Comparison of ENCODE assay signal across 10 cellular contexts in genomic region chr5:159175547-159175946, GRCh38. TPM values are rescaled to one million over a fixed set of nuclear protein-coding genes. Genes with fewer than 3 reads are reported as not detected.
DNase-seq lines count a peak whose midpoint lies in the region; ATAC-seq and TF ChIP-seq lines count a peak whose summit lies in the region.
"Had no signal": no experiment of that assay in that cellular context is flagged by ENCODE, and none has a peak within 500 bp of the region (broad histone marks: within the 10 kb centered on the region; RNA-seq: fewer than 3 reads in every experiment).

No MANE protein-coding gene starts in this region.

- POLR2A ChIA-PET in activated CD4-positive, alpha-beta memory T cell treated with anti-CD3 and anti-CD28 coated beads for 36 hours (lab: Charles Lee): interaction anchor here (1.5 kb wide), 1 partner anchor 32 kb away, joined by 8 read pairs; no protein-coding TSS in a partner anchor

- H3K27me3 Mint-ChIP-seq in HFFc6 (ENCODE audit: insufficient read depth): no peaks in the 10 kb centered on the region; the same call in 1 of the 2 replicates
- H3K27me3 Mint-ChIP-seq in activated CD4-positive, alpha-beta memory T cell treated with anti-CD3 and anti-CD28 coated beads for 36 hours: no peaks in the 10 kb centered on the region

- H3K36me3 Mint-ChIP-seq in HFFc6 (ENCODE audit: low read depth): peaks cover 34% of the 10 kb centered on the region
- peaks cover 43% of the 10 kb centered on the region for H3K36me3 Mint-ChIP-seq in activated CD4-positive, alpha-beta memory T cell treated with anti-CD3 and anti-CD28 coated beads for 36 hours

- H3K27ac Mint-ChIP-seq in HFFc6: peak overlapping the region; percentile 83
- H3K27ac Mint-ChIP-seq in activated CD4-positive, alpha-beta memory T cell treated with anti-CD3 and anti-CD28 coated beads for 36 hours: peak overlapping the region; percentile 88

- ATAC-seq in SK-N-SH treated with all-trans-retinoic acid at 6 μM for 48 hours: no peak

- no peaks in the 10 kb centered on the region for H3K9me3 Mint-ChIP-seq in HFFc6
- no peaks in the 10 kb centered on the region for H3K9me3 Mint-ChIP-seq in activated CD4-positive, alpha-beta memory T cell treated with anti-CD3 and anti-CD28 coated beads for 36 hours

- H3K4me1 Mint-ChIP-seq in HFFc6 (ENCODE audit: low read depth): peaks cover 65% of the 10 kb centered on the region
- peaks cover 75% of the 10 kb centered on the region for H3K4me1 Mint-ChIP-seq in activated CD4-positive, alpha-beta memory T cell treated with anti-CD3 and anti-CD28 coated beads for 36 hours (ENCODE audit: low read depth)

- TF ChIP-seq CTCF in HFFc6 (IDR thresholded peaks at IDR 0.05): no peak

- intact Hi-C loops in activated CD4-positive, alpha-beta memory T cell treated with anti-CD3 and anti-CD28 coated beads for 36 hours (cut with micrococcal nuclease): no loop called here

- peak; percentile 58 for DNase-seq in HFFc6
- no peak for DNase-seq in activated CD4-positive, alpha-beta memory T cell treated with anti-CD3 and anti-CD28 coated beads for 36 hours
- peak; percentile 79 for DNase-seq in fibroblast of peridontal ligament (ENCODE audit: extremely low read depth)
- DNase-seq in pons (ENCODE audit: low spot score): peak; percentile 10
- no peak for DNase-seq in DMS79 treated with DMSO at 0.1 percent for 48 hours (lab: John Stamatoyannopoulos, UW)
- DNase-seq in effector CD4-positive, alpha-beta T cell: no peak
- DNase-seq in stimulated activated CD4-positive, alpha-beta T cell treated with anti-CD3 and anti-CD28 coated beads, Interleukin-2, amount 100 ng/mL, for 48 hours: no peak
- DNase-seq: NCI-H1694, SHP77 had no signal

- CTCF ChIA-PET in activated CD4-positive, alpha-beta memory T cell treated with anti-CD3 and anti-CD28 coated beads for 36 hours (lab: Charles Lee): interaction anchor here (0.8 to 2.7 kb wide), 4 partner anchors 13 to 65 kb away, joined by 3 to 11 read pairs (median 6); no protein-coding TSS in a partner anchor

- peak overlapping the region; percentile 29 for H3K4me3 Mint-ChIP-seq in HFFc6
- H3K4me3 Mint-ChIP-seq in activated CD4-positive, alpha-beta memory T cell treated with anti-CD3 and anti-CD28 coated beads for 36 hours: no peak overlapping the region

TF ChIP-seq in SK-N-SH treated with all-trans-retinoic acid at 6 μM for 48 hours, 23 proteins besides CTCF, POLR2A, EP300 and RAD21:
- TF ChIP-seq TOX (CRISPR knock-in tag; IDR thresholded peaks at IDR 0.05; ENCODE audit: borderline replicate concordance): no peak
- no peak for TF ChIP-seq ZFP30 (CRISPR knock-in tag; IDR thresholded peaks at IDR 0.05)

RNA-seq across cellular contexts. Expression of gene RNF145, which starts 33.8 kb away (rescaled TPM):
- 10 to 100 TPM; 69.8 to 88.1 (median 78.6) TPM for total RNA-seq in HFFc6 (2021; fragmentation: NEBNext Ultra II Directional; extraction: Animal tissue kit (Norgen Biotek cat#: 25700))
- 10 to 100 TPM; 91.4 to 92.6 TPM for total RNA-seq in activated CD4-positive, alpha-beta memory T cell treated with anti-CD3 and anti-CD28 coated beads for 36 hours

Comparison
In these comparisons a context has a peak if more than half of its experiments do, and no peak if none do; other contexts are left out.
1. DNase-seq: peak in HFFc6 (single experiment), fibroblast of peridontal ligament (single experiment) and pons (single experiment); none in activated CD4-positive, alpha-beta memory T cell treated with anti-CD3 and anti-CD28 coated beads for 36 hours (single experiment), DMS79 treated with DMSO at 0.1 percent for 48 hours (single experiment), effector CD4-positive, alpha-beta T cell (single experiment) and stimulated activated CD4-positive, alpha-beta T cell treated with anti-CD3 and anti-CD28 coated beads, Interleukin-2, amount 100 ng/mL, for 48 hours (0 of 2).